30 cellular contexts compared by ENCODE assay signal in the genomic region with DNA sequence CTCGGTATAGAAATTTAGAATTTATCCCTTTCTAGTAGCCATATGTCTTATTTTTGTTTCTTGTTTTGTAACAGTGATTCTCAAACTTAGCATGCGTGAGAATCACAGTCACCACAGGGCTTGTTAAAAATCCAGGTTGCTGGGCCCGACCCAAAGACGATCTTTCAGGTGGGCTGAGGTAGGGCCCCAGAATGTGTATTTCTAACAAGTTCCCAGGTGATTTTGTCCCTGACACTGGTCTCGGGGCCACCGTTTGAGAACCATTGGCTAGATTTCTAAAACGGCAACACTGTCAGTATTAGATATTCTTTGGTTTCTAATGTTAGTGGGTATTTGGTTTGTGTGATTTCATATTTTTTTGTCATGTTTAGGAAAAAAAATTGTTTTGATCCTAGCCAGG. TPM values are rescaled to one million over a fixed set of nuclear protein-coding genes. Genes with fewer than 3 reads are reported as not detected.
"Had no signal": no experiment of that assay in that cellular context is flagged by ENCODE, and none has a peak within 500 bp of the region (broad histone marks: within the 10 kb centered on the region; RNA-seq: fewer than 3 reads in every experiment).

No MANE protein-coding gene starts in this region.

- H3K27ac Mint-ChIP-seq: activated CD4-positive, alpha-beta memory T cell treated with anti-CD3 and anti-CD28 coated beads for 36 hours; activated naive CD4-positive, alpha-beta T cell treated with anti-CD3 and anti-CD28 coated beads, Interleukin-2, amount 10 ng/mL, durations not matched to agents 7 days and 5 days; activated T-helper 1 cell treated with anti-CD3 and anti-CD28 coated beads, Interleukin-12 subunit alpha, Interleukin-12 subunit beta, Interleukin-2, Interleukin-4 antibody, amounts not matched to agents 30 ng/mL and 10 ng/mL and 1 ng/mL, durations not matched to agents 14 hours and 24 hours and 36 hours; T-helper 2 cell treated with Interferon-gamma antibody and Interleukin-4, amounts not matched to agents 5 μg/mL and 100 μg/mL, for 36 hours had no signal

- H3K9me3 ChIP-seq: SJCRH30 had no signal

- H3K9me3 Mint-ChIP-seq: activated CD4-positive, alpha-beta memory T cell treated with anti-CD3 and anti-CD28 coated beads for 36 hours; activated naive CD4-positive, alpha-beta T cell treated with anti-CD3 and anti-CD28 coated beads, Interleukin-2, amount 10 ng/mL, durations not matched to agents 7 days and 5 days; activated T-cell treated with anti-CD3 and anti-CD28 coated beads, Interleukin-2, amount 50 U/mL, for 4 hours; activated T-helper 1 cell treated with anti-CD3 and anti-CD28 coated beads, Interleukin-12 subunit alpha, Interleukin-12 subunit beta, Interleukin-2, Interleukin-4 antibody, amounts not matched to agents 30 ng/mL and 10 ng/mL and 1 ng/mL, durations not matched to agents 14 hours and 24 hours and 36 hours; brain; T-helper 2 cell treated with Interferon-gamma antibody and Interleukin-4, amounts not matched to agents 5 μg/mL and 100 μg/mL, for 36 hours had no signal

- H3K27ac ChIP-seq: KMS-11, SJCRH30 had no signal

- H3K27me3 ChIP-seq: SJCRH30 had no signal

- H3K4me3 ChIP-seq: SJCRH30, SK-N-MC had no signal

- ATAC-seq: activated CD4-positive, alpha-beta T cell treated with anti-CD3 and anti-CD28 coated beads for 36 hours; activated CD4-positive, CD25-positive, alpha-beta regulatory T cell treated with anti-CD3 and anti-CD28 coated beads, Interleukin-2, amount 50 U/mL, for 24 hours; activated T-cell treated with anti-CD3 and anti-CD28 coated beads, Interleukin-2, amount 50 U/mL, for 4 hours; Panc1 had no signal

- H3K27me3 Mint-ChIP-seq: activated CD4-positive, alpha-beta memory T cell treated with anti-CD3 and anti-CD28 coated beads for 36 hours; activated CD4-positive, alpha-beta T cell treated with anti-CD3 and anti-CD28 coated beads for 36 hours; activated naive CD4-positive, alpha-beta T cell treated with anti-CD3 and anti-CD28 coated beads, Interleukin-2, amount 10 ng/mL, durations not matched to agents 7 days and 5 days; brain had no signal

- H3K9ac ChIP-seq: KMS-11 had no signal

- H3K4me3 Mint-ChIP-seq: activated CD4-positive, alpha-beta memory T cell treated with anti-CD3 and anti-CD28 coated beads for 36 hours; activated CD4-positive, alpha-beta T cell treated with anti-CD3 and anti-CD28 coated beads for 36 hours; activated naive CD4-positive, alpha-beta T cell treated with anti-CD3 and anti-CD28 coated beads, Interleukin-2, amount 10 ng/mL, durations not matched to agents 7 days and 5 days; activated T-cell treated with anti-CD3 and anti-CD28 coated beads, Interleukin-2, amount 50 U/mL, for 4 hours; activated T-helper 1 cell treated with anti-CD3 and anti-CD28 coated beads, Interleukin-12 subunit alpha, Interleukin-12 subunit beta, Interleukin-2, Interleukin-4 antibody, amounts not matched to agents 30 ng/mL and 10 ng/mL and 1 ng/mL, durations not matched to agents 14 hours and 24 hours and 36 hours; brain; T-helper 2 cell treated with Interferon-gamma antibody and Interleukin-4, amounts not matched to agents 5 μg/mL and 100 μg/mL, for 36 hours had no signal

- FAIRE-seq: bronchial epithelial cell had no signal

- DNase-seq: activated CD4-positive, alpha-beta memory T cell treated with anti-CD3 and anti-CD28 coated beads for 36 hours; activated CD4-positive, alpha-beta T cell treated with anti-CD3 and anti-CD28 coated beads for 36 hours; activated CD4-positive, alpha-beta T cell treated with anti-CD3 and anti-CD28 coated beads, Interleukin-2, amount 50 U/mL, for 1 hour; activated CD8-positive, alpha-beta memory T cell treated with anti-CD3 and anti-CD28 coated beads, Interleukin-2, amount 50 U/mL, for 4 hours; activated effector memory CD4-positive, alpha-beta T cell treated with Interleukin-2 at 50 U/mL for 16 hours; activated naive CD4-positive, alpha-beta T cell treated with anti-CD3 and anti-CD28 coated beads, Interleukin-2, amount 10 ng/mL, durations not matched to agents 7 days and 5 days; activated T-cell treated with anti-CD3 and anti-CD28 coated beads for 4 hours; activated T-cell treated with anti-CD3 and anti-CD28 coated beads, Interleukin-2, amount 50 U/mL, for 4 hours; anterior cingulate cortex; caudate nucleus; MM.1S; MV-4-11; NCI-H1092; NCI-H1436 treated with DMSO at 0.1 percent for 48 hours; NCI-H1694 treated with DMSO at 0.1 percent for 48 hours; NCI-H2029; NCI-H345; NCI-H524 treated with DMSO at 0.1 percent for 48 hours; SHP77; SJCRH30 had no signal

RNA-seq across cellular contexts. Expression of gene CYP24A1, which starts 44.0 kb away (rescaled TPM):
- total RNA-seq: activated T-cell treated with anti-CD3 and anti-CD28 coated beads, Interleukin-2, amount 50 U/mL, for 4 hours; activated T-helper 1 cell treated with anti-CD3 and anti-CD28 coated beads, Interleukin-12 subunit alpha, Interleukin-12 subunit beta, Interleukin-2, Interleukin-4 antibody, amounts not matched to agents 30 ng/mL and 10 ng/mL and 1 ng/mL, durations not matched to agents 14 hours and 24 hours and 36 hours; LHCN-M2; SJCRH30; T-helper 1 cell treated with Interleukin-12 subunit alpha and Interleukin-12 subunit beta and Interleukin-4 antibody, amounts not matched to agents 30 ng/mL and 1 ng/mL, for 36 hours had no signal
